9 cellular contexts compared by ENCODE assay signal in the genomic region with DNA sequence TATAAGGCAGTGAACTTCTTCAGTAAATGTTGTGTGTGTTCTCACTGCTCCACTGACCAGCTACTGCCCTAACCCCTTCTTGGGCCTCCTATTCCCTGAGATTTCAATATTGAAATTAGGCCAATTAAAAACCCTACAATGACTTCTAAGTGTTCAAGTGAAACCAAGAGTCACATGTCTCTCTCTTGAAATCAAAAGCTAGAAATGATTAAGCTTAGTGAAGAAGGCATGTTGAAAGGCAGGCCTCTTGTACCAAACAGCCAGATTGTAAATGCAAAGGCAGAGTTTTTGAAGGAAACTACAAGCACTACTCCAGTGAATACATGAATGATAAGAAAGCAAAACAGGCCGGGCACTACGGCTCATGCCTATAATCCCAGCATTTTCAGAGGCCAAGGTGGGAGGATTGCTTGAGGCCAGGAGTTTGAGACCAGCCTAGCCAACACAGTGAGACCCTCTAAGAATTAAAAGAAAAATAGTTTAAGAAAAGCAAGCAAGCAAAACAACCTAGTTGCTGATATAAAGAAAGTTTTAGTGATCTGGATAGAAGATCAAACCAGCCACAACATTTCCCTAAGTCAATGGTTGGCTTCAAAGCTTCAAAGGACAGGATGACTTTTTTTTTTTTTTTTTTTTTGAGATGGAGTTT. TPM values are rescaled to one million over a fixed set of nuclear protein-coding genes. Genes with fewer than 3 reads are reported as not detected.
DNase-seq lines count a peak whose midpoint lies in the region; ATAC-seq lines count a peak whose summit lies in the region.
"Had no signal": no experiment of that assay in that cellular context is flagged by ENCODE, and none has a peak within 500 bp of the region (broad histone marks: within the 10 kb centered on the region; RNA-seq: fewer than 3 reads in every experiment).

No MANE protein-coding gene starts in this region.

- H3K9me3 ChIP-seq in neuronal stem cell (replicated peaks in 1 of 2; ENCODE audit: control insufficient read depth in 2 of 2, insufficient read depth in 1 of 2, low read depth in 1 of 2, low read length in 2 of 2): peaks cover 2 to 21% of the 10 kb centered on the region in 2 donors

- peak overlapping the region in 5 of 6 donors; percentile 63 to 89 (median 84) for H3K27ac Mint-ChIP-seq in naive B cell

- no peak overlapping the region for H2BK15ac ChIP-seq in neuronal stem cell (ENCODE audit: low read length)

- no peak overlapping the region for H4K91ac ChIP-seq in neuronal stem cell (ENCODE audit: low read depth, low read length, poor library complexity)

- WGBS in neuronal stem cell (ENCODE audit: extremely low coverage in 2 of 2, insufficient read length in 2 of 2, insufficient replicate concordance in 1 of 2), 2 donors: no CpG with 5 or more reads among the region's 2 CpGs

- H3K4ac ChIP-seq in neuronal stem cell (ENCODE audit: low read length): no peak overlapping the region

- H3K27me3 Mint-ChIP-seq in naive B cell: no peaks in the 10 kb centered on the region

- no peak overlapping the region for H2AFZ ChIP-seq in neuronal stem cell (ENCODE audit: low read length)

- no peak overlapping the region for H3K27ac ChIP-seq in neuronal stem cell (replicated peaks; ENCODE audit: low read length)
- H3K27ac ChIP-seq: 22Rv1 had no signal

- no peak overlapping the region for H2AK5ac ChIP-seq in neuronal stem cell (ENCODE audit: low read depth, low read length)

- H2BK12ac ChIP-seq in neuronal stem cell (ENCODE audit: low read length): no peak overlapping the region

- H2BK5ac ChIP-seq in neuronal stem cell (ENCODE audit: low read length): no peak overlapping the region

- no peak overlapping the region for H3K9ac ChIP-seq in neuronal stem cell (ENCODE audit: low read depth, low read length, poor library complexity)

- H3K4me3 Mint-ChIP-seq in naive B cell: peak overlapping the region in 6 of 8 donors; percentile 0 to 71 (median 50)

- no peak overlapping the region for H3K14ac ChIP-seq in neuronal stem cell (ENCODE audit: low read length)

- H3K36me3 Mint-ChIP-seq in naive B cell: peaks cover 8 to 21% of the 10 kb centered on the region in 2 donors

- no peaks in the 10 kb centered on the region for H3K27me3 ChIP-seq in neuronal stem cell (ENCODE audit: control insufficient read depth in 3 of 3, insufficient read depth in 3 of 3, low read depth in 1 of 3, low read length in 3 of 3)

- H3K4me1 ChIP-seq in neuronal stem cell (ENCODE audit: control insufficient read depth in 2 of 2, insufficient read depth in 1 of 2, low read depth in 1 of 2, low read length in 2 of 2): peaks cover 0 to 4% of the 10 kb centered on the region in 2 donors

- H3K4me3 ChIP-seq in neuronal stem cell (ENCODE audit: low read length in 2 of 2): no peak overlapping the region

- no peak overlapping the region for H3K18ac ChIP-seq in neuronal stem cell (ENCODE audit: low read length)

- no peak for DNase-seq in activated CD4-positive, CD25-positive, alpha-beta regulatory T cell (lab: John Stamatoyannopoulos, UW)
- no peak for DNase-seq in naive B cell
- no peak for DNase-seq in COR-L47 (lab: John Stamatoyannopoulos, UW)
- DNase-seq in neuronal stem cell (ENCODE audit: low spot score): no peak
- DNase-seq in EL: no peak

- H4K8ac ChIP-seq in neuronal stem cell (ENCODE audit: low read depth, low read length): no peak overlapping the region

- peak; percentile 79 to 84 for ATAC-seq in activated CD4-positive, CD25-positive, alpha-beta regulatory T cell treated with anti-CD3 and anti-CD28 coated beads, Interleukin-2, amount 50 U/mL, for 24 hours
- ATAC-seq in GM21737 (IDR thresholded peaks at IDR 0.05; ENCODE audit: unreplicated experiment) (peak; percentile 62), HG03469 (IDR thresholded peaks at IDR 0.05; ENCODE audit: unreplicated experiment) (peak; percentile 57), naive B cell (ENCODE audit: low read depth in 2 of 2) (peak in 1 of 2 donors; percentile 31)

- H3K9me3 Mint-ChIP-seq in naive B cell: peaks cover 0 to 6% (median 3%) of the 10 kb centered on the region in 7 donors

- no peak overlapping the region for H3K4me2 ChIP-seq in neuronal stem cell (ENCODE audit: insufficient read depth, low read length, poor library complexity, severe bottlenecking)

- H3K36me3 ChIP-seq in neuronal stem cell (replicated peaks in 1 of 2; ENCODE audit: control insufficient read depth in 2 of 2, insufficient read depth in 2 of 2, low read length in 2 of 2): no peaks in the 10 kb centered on the region

- no peaks in the 10 kb centered on the region for H3K79me1 ChIP-seq in neuronal stem cell (ENCODE audit: low read depth, low read length)

- H3K23ac ChIP-seq in neuronal stem cell (ENCODE audit: low read depth, low read length, poor library complexity): no peak overlapping the region

- H3K4me1 Mint-ChIP-seq in naive B cell: peaks cover 41 to 68% (median 54%) of the 10 kb centered on the region in 3 donors

- H2BK120ac ChIP-seq in neuronal stem cell (ENCODE audit: low read depth, low read length): no peak overlapping the region

RNA-seq across cellular contexts. Expression of a gene that starts 22.3 kb away (rescaled TPM):
- polyA plus RNA-seq in naive B cell (ENCODE audit: low read depth in 6 of 6): 10 to 100 TPM; 14.8 to 27.9 (median 21.1) TPM
- polyA plus RNA-seq in neuronal stem cell (2013, experiment 1 of 2): 12.3 TPM
- 13.1 TPM for polyA plus RNA-seq in neuronal stem cell (2013, experiment 2 of 2)
